In the genomic region with DNA sequence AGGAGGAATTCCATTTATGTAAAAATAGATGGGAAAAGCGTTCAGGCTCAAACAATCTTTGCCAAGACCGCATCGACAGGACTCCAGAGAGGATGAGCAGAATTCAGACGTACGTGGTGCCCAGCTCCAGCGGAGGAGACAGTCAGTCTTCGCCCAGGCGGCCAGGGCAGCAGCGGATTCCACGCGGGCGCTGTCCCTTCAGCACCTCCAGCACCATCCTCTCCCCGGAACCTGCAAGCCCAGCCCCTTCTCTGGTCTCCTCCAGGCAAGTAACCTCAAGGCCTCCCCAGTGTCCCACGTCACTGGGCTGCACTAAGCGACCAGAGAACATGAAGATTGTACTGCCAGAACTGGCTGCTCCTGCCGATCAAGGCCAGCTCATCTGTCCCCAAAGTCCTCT, we compare ENCODE assay signal across 13 cellular contexts. TPM values are rescaled to one million over a fixed set of nuclear protein-coding genes. Genes with fewer than 3 reads are reported as not detected.
DNase-seq lines count a peak whose midpoint lies in the region; ATAC-seq, FAIRE-seq and TF ChIP-seq lines count a peak whose summit lies in the region.
"Had no signal": no experiment of that assay in that cellular context is flagged by ENCODE, and none has a peak within 500 bp of the region (broad histone marks: within the 10 kb centered on the region; RNA-seq: fewer than 3 reads in every experiment).

No MANE protein-coding gene starts in this region.

- H3K4me1 ChIP-seq in BLaER1 treated with 17β-estradiol and CSF1 and Interleukin-3, amounts not matched to agents 10 nM and 100 nM, result peaks cover 25 to 59% (median 41%) of the 10 kb centered on the region in 10 experiments
- H3K4me1 ChIP-seq in H9 (ENCODE audit: insufficient read depth, low read length) (no peaks in the 10 kb centered on the region), astrocyte (ENCODE audit: insufficient read depth, low read length) (no peaks in the 10 kb centered on the region), OCI-LY7 (ENCODE audit: insufficient read depth, low read length, poor library complexity, severe bottlenecking) (no peaks in the 10 kb centered on the region)

- FAIRE-seq in astrocyte (lab: Jason Lieb, UNC), result no peak

- no peak overlapping the region for H3K14ac ChIP-seq in H9 (ENCODE audit: insufficient read depth, low read length)

- H3K9me3 Mint-ChIP-seq in H9, result peaks cover 0 to 2% of the 10 kb centered on the region in 2 experiments; a peak in 1 of 5 replicates
- H3K9me3 Mint-ChIP-seq in astrocyte (ENCODE audit: unreplicated experiment), result no peaks in the 10 kb centered on the region

- H3K9me2 ChIP-seq in OCI-LY7 (ENCODE audit: insufficient read depth, low read length), result no peaks in the 10 kb centered on the region

- no peak overlapping the region for H4K91ac ChIP-seq in H9 (ENCODE audit: insufficient read length, low read depth, low read length)

- H3K79me1 ChIP-seq in H9 (ENCODE audit: insufficient read depth, low read depth, low read length, poor library complexity, severe bottlenecking), result no peaks in the 10 kb centered on the region

- no peak overlapping the region for H3K23ac ChIP-seq in H9 (ENCODE audit: insufficient read length, low read depth, low read length)

- peaks cover 0 to 79% (median 40%) of the 10 kb centered on the region in 11 experiments; a peak in 18 of 22 replicates for H4K20me1 ChIP-seq in BLaER1 treated with 17β-estradiol and CSF1 and Interleukin-3, amounts not matched to agents 10 nM and 100 nM
- H4K20me1 ChIP-seq in H9 (ENCODE audit: control insufficient read depth, insufficient read depth, insufficient read length) (no peaks in the 10 kb centered on the region), astrocyte (ENCODE audit: insufficient read depth, low read length) (no peaks in the 10 kb centered on the region), OCI-LY7 (ENCODE audit: insufficient read depth, low read length) (no peaks in the 10 kb centered on the region)

- H4K8ac ChIP-seq in H9 (replicated peaks; ENCODE audit: insufficient read length, low read depth, low read length), result no peak overlapping the region

- intact Hi-C loops in OCI-LY7 (cut with micrococcal nuclease; ENCODE audit: unreplicated experiment), result no loop called here

- TF ChIP-seq CTCF in H9 (conservative IDR thresholded peaks at IDR 0.05), result no peak
- TF ChIP-seq CTCF in astrocyte (IDR thresholded peaks at IDR 0.05; ENCODE audit: insufficient read depth, low read depth, low read length), result no peak
- TF ChIP-seq CTCF in OCI-LY7 (conservative IDR thresholded peaks at IDR 0.05; ENCODE audit: low read length), result no peak

- no peak overlapping the region for H2BK12ac ChIP-seq in H9 (ENCODE audit: insufficient read length, low read depth, low read length)

- H2BK5ac ChIP-seq in H9 (ENCODE audit: insufficient read length, low read length), result no peak overlapping the region

- H4K5ac ChIP-seq in H9 (ENCODE audit: insufficient read length, low read depth, low read length), result no peak overlapping the region

- no peaks in the 10 kb centered on the region for H3K36me3 Mint-ChIP-seq in H9 (ENCODE audit: insufficient read depth in 1 of 3, low read depth in 3 of 3)
- peaks cover 2% of the 10 kb centered on the region for H3K36me3 Mint-ChIP-seq in astrocyte (ENCODE audit: low read depth, unreplicated experiment)

- H2BK120ac ChIP-seq in H9 (ENCODE audit: low read depth, low read length, poor library complexity, severe bottlenecking), result no peak overlapping the region

- CTCF ChIA-PET in OCI-LY7 (lab: Charles Lee; ENCODE audit: unreplicated experiment), result no interaction called here

- H3K36me3 ChIP-seq in BLaER1 treated with 17β-estradiol and CSF1 and Interleukin-3, amounts not matched to agents 10 nM and 100 nM, result no peaks in the 10 kb centered on the region
- H3K36me3 ChIP-seq in astrocyte (ENCODE audit: insufficient read depth, low read length) (no peaks in the 10 kb centered on the region), OCI-LY7 (ENCODE audit: insufficient read depth, low read length) (no peaks in the 10 kb centered on the region)

- H3K27me3 Mint-ChIP-seq in H9 (ENCODE audit: low read depth) (peaks cover 39% of the 10 kb centered on the region), astrocyte (ENCODE audit: low read depth, unreplicated experiment) (peaks cover 44% of the 10 kb centered on the region)

- H2AFZ ChIP-seq in H9 (ENCODE audit: low read length) (no peak overlapping the region), astrocyte (ENCODE audit: low read depth, low read length) (no peak overlapping the region), OCI-LY7 (ENCODE audit: low read length) (no peak overlapping the region)

- no peak overlapping the region for H2BK20ac ChIP-seq in H9 (ENCODE audit: low read depth, low read length, poor library complexity, severe bottlenecking)

- no peak overlapping the region for H3K18ac ChIP-seq in H9 (ENCODE audit: insufficient read length, low read depth, low read length)

- H3K4ac ChIP-seq in H9 (ENCODE audit: low read depth, low read length), result no peak overlapping the region

- H3K27ac ChIP-seq in BLaER1 treated with 17β-estradiol and CSF1 and Interleukin-3, amounts not matched to agents 10 nM and 100 nM, result no peak overlapping the region
- H3K27ac ChIP-seq in H9 (ENCODE audit: insufficient read length, low read depth, low read length), result no peak overlapping the region
- H3K27ac ChIP-seq in astrocyte (ENCODE audit: low read depth, low read length), result no peak overlapping the region
- H3K27ac ChIP-seq in OCI-LY7 (ENCODE audit: low read depth, low read length, poor library complexity, severe bottlenecking), result no peak overlapping the region

- H3K4me3 Mint-ChIP-seq in H9, result no peak overlapping the region
- H3K4me3 Mint-ChIP-seq in astrocyte (ENCODE audit: unreplicated experiment), result no peak overlapping the region

- no peak overlapping the region for H3K56ac ChIP-seq in H9 (ENCODE audit: insufficient read length, low read depth, low read length)

- H3K79me2 ChIP-seq in H9 (ENCODE audit: insufficient read depth, low read length) (peaks cover 3% of the 10 kb centered on the region; the same call in 1 of the 2 replicates), astrocyte (ENCODE audit: insufficient read depth, low read length) (no peaks in the 10 kb centered on the region), OCI-LY7 (ENCODE audit: insufficient read depth, low read depth, low read length) (no peaks in the 10 kb centered on the region)

- no peak for ATAC-seq in HG03520 (IDR thresholded peaks at IDR 0.05; ENCODE audit: unreplicated experiment)
- no peak for ATAC-seq in HG03432 (IDR thresholded peaks at IDR 0.05; ENCODE audit: unreplicated experiment)

- H3T11ph ChIP-seq in H9 (ENCODE audit: low read length), result no peak overlapping the region

- H3K23me2 ChIP-seq in H9 (ENCODE audit: insufficient read length, low read depth, low read length, poor library complexity, severe bottlenecking), result no peaks in the 10 kb centered on the region

- peaks cover 24 to 41% of the 10 kb centered on the region in 2 experiments for H3K4me1 Mint-ChIP-seq in H9
- no peaks in the 10 kb centered on the region for H3K4me1 Mint-ChIP-seq in astrocyte (ENCODE audit: low read depth, unreplicated experiment)

- no peaks in the 10 kb centered on the region for H3K9me3 ChIP-seq in BLaER1 treated with 17β-estradiol and CSF1 and Interleukin-3, amounts not matched to agents 10 nM and 100 nM (replicated peaks in 1 of 11)
- H3K9me3 ChIP-seq in H9 (ENCODE audit: control insufficient read depth, low read depth, low read length), result no peaks in the 10 kb centered on the region
- no peaks in the 10 kb centered on the region for H3K9me3 ChIP-seq in astrocyte (ENCODE audit: insufficient read depth, low read depth, low read length)
- no peaks in the 10 kb centered on the region for H3K9me3 ChIP-seq in OCI-LY7 (ENCODE audit: low read length)

- no TSS peak for BruUV-seq in OCI-LY7 (replicated peaks; lab: Mats Ljungman, UMichigan)

- peak; percentile 77 for DNase-seq in H9
- peak; percentile 6 for DNase-seq in astrocyte (ENCODE audit: low read depth)
- peak; percentile 25 for DNase-seq in kidney tubule cell (ENCODE audit: low spot score)
- DNase-seq in OCI-LY7 (ENCODE audit: low spot score), result no peak
- DNase-seq in NCI-H1105 treated with DMSO at 0.1 percent for 48 hours (lab: John Stamatoyannopoulos, UW), result no peak
- DNase-seq: effector memory CD4-positive, alpha-beta T cell; EL; NCI-H345; T-helper 2 cell had no signal

- no CpG with 5 or more reads among the region's 16 CpGs for whole genome bisulfite sequencing in H9 (ENCODE audit: extremely low coverage, insufficient read length, low lambda C conversion rate)

- H3K27ac Mint-ChIP-seq in H9 (no peak overlapping the region; a peak in 1 of 7 replicates), astrocyte (ENCODE audit: unreplicated experiment) (no peak overlapping the region)

- POLR2A ChIA-PET in OCI-LY7 (lab: Charles Lee), result no interaction called here

- H2AK5ac ChIP-seq in H9 (ENCODE audit: insufficient read length, low read length), result no peak overlapping the region

- no peak overlapping the region for H3K4me3 ChIP-seq in BLaER1 treated with 17β-estradiol and CSF1 and Interleukin-3, amounts not matched to agents 10 nM and 100 nM
- H3K4me3 ChIP-seq in astrocyte (ENCODE audit: insufficient read depth, low read depth, low read length), result no peak overlapping the region
- H3K4me3 ChIP-seq in OCI-LY7 (ENCODE audit: low read depth, low read length, poor library complexity, severe bottlenecking), result no peak overlapping the region

- peaks cover 88 to 94% (median 90%) of the 10 kb centered on the region in 11 experiments for H3K27me3 ChIP-seq in BLaER1 treated with 17β-estradiol and CSF1 and Interleukin-3, amounts not matched to agents 10 nM and 100 nM
- H3K27me3 ChIP-seq in H9 (ENCODE audit: insufficient read depth, low read length), result no peaks in the 10 kb centered on the region
- peaks cover 33% of the 10 kb centered on the region for H3K27me3 ChIP-seq in astrocyte (ENCODE audit: insufficient read depth, low read length)

- peak overlapping the region in 7 of 11 experiments; percentile 68 to 94 (median 77); a peak in 13 of 22 replicates for H3K4me2 ChIP-seq in BLaER1 treated with 17β-estradiol and CSF1 and Interleukin-3, amounts not matched to agents 10 nM and 100 nM
- H3K4me2 ChIP-seq in H9 (ENCODE audit: insufficient read depth, insufficient read length, low read length) (no peak overlapping the region), astrocyte (ENCODE audit: low read length) (no peak overlapping the region), OCI-LY7 (ENCODE audit: low read length) (no peak overlapping the region)

- no peak overlapping the region for H2BK15ac ChIP-seq in H9 (ENCODE audit: low read depth, low read length)

- H3K9ac ChIP-seq in BLaER1 treated with 17β-estradiol and CSF1 and Interleukin-3, amounts not matched to agents 10 nM and 100 nM, result no peak overlapping the region
- H3K9ac ChIP-seq in H9 (ENCODE audit: extremely low read depth, insufficient read length, low read length), result no peak overlapping the region
- H3K9ac ChIP-seq in astrocyte (ENCODE audit: low read length), result no peak overlapping the region

RNA-seq across cellular contexts. Expression of gene KCNQ2, which starts 2.8 kb away (rescaled TPM):
- total RNA-seq in H9 (2021) (69.2 and 71.5 TPM in 2 replicates), astrocyte (11.5 and 11.9 TPM in 2 replicates), OCI-LY7 (2022) (not detected in 2 replicates)
- total RNA-seq in OCI-LY7 (2014; rRNA removed; shearing (Covaris generic)), result not detected in 2 replicates
- total RNA-seq: pulmonary artery endothelial cell had no signal

RNA-seq across cellular contexts. Expression of gene EEF1A2, which starts 23.7 kb away (rescaled TPM):
- total RNA-seq in H9 (2021) (25.8 and 27.4 TPM in 2 replicates), astrocyte (31.8 and 37.6 TPM in 2 replicates), OCI-LY7 (2022) (0.92 TPM in 1 of 2 replicates, not detected in the other)
- total RNA-seq in OCI-LY7 (2014; rRNA removed; shearing (Covaris generic)), result 0.22 and 0.36 TPM in 2 replicates

RNA-seq across cellular contexts. Expression of gene PPDPF, which starts 45.4 kb away (rescaled TPM):
- 149 and 153 TPM in 2 replicates for total RNA-seq in H9 (2021)
- 251 and 268 TPM in 2 replicates for total RNA-seq in astrocyte
- 16.5 and 34.9 TPM in 2 replicates for total RNA-seq in OCI-LY7 (2014; rRNA removed; shearing (Covaris generic))
- total RNA-seq in OCI-LY7 (2022), result 117 and 126 TPM in 2 replicates

Comparison
In these comparisons a context has a peak if more than half of its experiments do, and no peak if none do; other contexts are left out.
1. H3K4me2 ChIP-seq: peak in BLaER1 treated with 17β-estradiol and CSF1 and Interleukin-3, amounts not matched to agents 10 nM and 100 nM (7 of 11); none in H9 (single experiment), astrocyte (single experiment) and OCI-LY7 (single experiment).
2. DNase-seq: peak in H9 (single experiment), astrocyte (single experiment) and kidney tubule cell (single experiment); none in OCI-LY7 (single experiment) and NCI-H1105 treated with DMSO at 0.1 percent for 48 hours (single experiment).
3. RNA of gene KCNQ2, which starts 2.8 kb away (total RNA-seq): 69.2 to 71.5 TPM in H9 and 11.5 to 11.9 TPM in astrocyte; not detected in OCI-LY7; every median in the first group is over 10 times any median in the second.
4. RNA of gene EEF1A2, which starts 23.7 kb away (total RNA-seq): 31.8 to 37.6 TPM in astrocyte and 25.8 to 27.4 TPM in H9; 0.22 to 0.92 TPM in OCI-LY7; every median in the first group is over 10 times any median in the second.